In genomic region chr4:52865305-52865704, GRCh38 we compare ENCODE assay signal across 25 cellular contexts. TPM values are rescaled to one million over a fixed set of nuclear protein-coding genes. Genes with fewer than 3 reads are reported as not detected.
DNase-seq lines count a peak whose midpoint lies in the region; ATAC-seq and TF ChIP-seq lines count a peak whose summit lies in the region.
"Had no signal": no experiment of that assay in that cellular context is flagged by ENCODE, and none has a peak within 500 bp of the region (broad histone marks: within the 10 kb centered on the region; RNA-seq: fewer than 3 reads in every experiment).

No MANE protein-coding gene starts in this region.

- peak overlapping the region; percentile 92 for H3K4me3 ChIP-seq in HUES64 (ENCODE audit: low read length)
- no peak overlapping the region for H3K4me3 ChIP-seq in hepatocyte
- H3K4me3 ChIP-seq in retinal pigment epithelial cell (ENCODE audit: low read length): peak overlapping the region; percentile 20
- no peak overlapping the region for H3K4me3 ChIP-seq in Karpas-422 (ENCODE audit: low read length)
- H3K4me3 ChIP-seq: adrenal gland, HAP-1, lung, ovary had no signal

- no peak overlapping the region for H3K9ac ChIP-seq in HUES64 (ENCODE audit: low read depth, low read length)
- H3K9ac ChIP-seq in Karpas-422 (ENCODE audit: low read length): no peak overlapping the region

- H2AFZ ChIP-seq in hepatocyte (no peak overlapping the region), Karpas-422 (ENCODE audit: low read length) (no peak overlapping the region)

- H3K27ac ChIP-seq in HUES64 (ENCODE audit: low read depth, low read length) (no peak overlapping the region; the same call in 1 of the 2 replicates), hepatocyte (peak overlapping the region; percentile 61), Karpas-422 (ENCODE audit: low read length) (no peak overlapping the region)
- H3K27ac ChIP-seq: adrenal gland, brain microvascular endothelial cell had no signal

- H3K79me2 ChIP-seq in hepatocyte: peaks cover 11% of the 10 kb centered on the region
- H3K79me2 ChIP-seq in Karpas-422 (ENCODE audit: low read length): no peaks in the 10 kb centered on the region

- TF ChIP-seq CTCF in hepatocyte (IDR thresholded peaks at IDR 0.05; ENCODE audit: poor library complexity) (no peak), retinal pigment epithelial cell (conservative IDR thresholded peaks at IDR 0.05; ENCODE audit: low read depth, low read length) (no peak)

- WGBS in HUES64: 93% methylated on average over 9 of the region's 9 CpGs
- WGBS in hepatocyte (ENCODE audit: low lambda C conversion rate, missing lambda C conversion rate): 95% methylated on average over 9 of the region's 9 CpGs

- H3K4me1 ChIP-seq in HUES64 (ENCODE audit: insufficient read depth, low read length): peaks cover 48% of the 10 kb centered on the region
- H3K4me1 ChIP-seq in hepatocyte (ENCODE audit: insufficient read depth): peaks cover 27% of the 10 kb centered on the region
- H3K4me1 ChIP-seq in Karpas-422 (ENCODE audit: low read length): no peaks in the 10 kb centered on the region

- H3K27me3 ChIP-seq in HUES64 (ENCODE audit: insufficient read depth, low read length) (peaks cover 11% of the 10 kb centered on the region; the same call in 1 of the 2 replicates), hepatocyte (no peaks in the 10 kb centered on the region), Karpas-422 (ENCODE audit: low read length) (no peaks in the 10 kb centered on the region)
- H3K27me3 ChIP-seq: adrenal gland, BE2C, ovary, uterus had no signal

- H3K36me3 ChIP-seq in HUES64 (ENCODE audit: insufficient read depth, low read length) (peaks cover 49% of the 10 kb centered on the region), hepatocyte (replicated peaks; ENCODE audit: insufficient read depth, low read depth) (no peaks in the 10 kb centered on the region), Karpas-422 (ENCODE audit: insufficient read depth, low read length) (no peaks in the 10 kb centered on the region)
- H3K36me3 ChIP-seq: adrenal gland, brain microvascular endothelial cell, HAP-1, ovary, uterus had no signal

- ATAC-seq in activated CD4-positive, CD25-positive, alpha-beta regulatory T cell treated with anti-CD3 and anti-CD28 coated beads, Interleukin-2, amount 50 U/mL, for 24 hours: no peak
- ATAC-seq: activated CD8-positive, alpha-beta T cell treated with anti-CD3 and anti-CD28 coated beads for 36 hours; CD8-positive, alpha-beta T cell; natural killer cell treated with Interleukin-12 subunit alpha and Interleukin-12 subunit beta and Interleukin-15 and Interleukin-18, amount 100 ng/mL, for 72 hours; Panc1 had no signal

- peak; percentile 38 for DNase-seq in COLO668 (lab: John Stamatoyannopoulos, UW; ENCODE audit: unreplicated experiment)
- DNase-seq in hepatocyte (ENCODE audit: low spot score): no peak
- no peak for DNase-seq in retinal pigment epithelial cell (ENCODE audit: low read depth)
- DNase-seq in Karpas-422: no peak
- DNase-seq in cerebellar nuclear complex (lab: John Stamatoyannopoulos, UW): no peak
- DNase-seq: activated CD8-positive, alpha-beta memory T cell treated with anti-CD3 and anti-CD28 coated beads, Interleukin-2, amount 50 U/mL, for 48 hours; activated CD8-positive, alpha-beta T cell treated with anti-CD3 and anti-CD28 coated beads for 36 hours; activated naive CD4-positive, alpha-beta T cell treated with Interleukin-2 at 50 U/mL for 16 hours; adrenal gland; CD8-positive, alpha-beta T cell; effector CD8-positive, alpha-beta T cell; erythroblast; KG1; NCI-H526 treated with DMSO at 0.1 percent for 48 hours; stimulated activated naive CD4-positive, alpha-beta T cell; uterus had no signal

- H3K4me2 ChIP-seq in hepatocyte (peak overlapping the region; percentile 34), Karpas-422 (ENCODE audit: low read depth, low read length, poor library complexity, severe bottlenecking) (no peak overlapping the region)

- no peaks in the 10 kb centered on the region for H4K20me1 ChIP-seq in hepatocyte (ENCODE audit: insufficient read depth, poor library complexity, severe bottlenecking)
- H4K20me1 ChIP-seq in Karpas-422 (ENCODE audit: insufficient read depth, low read depth, low read length): no peaks in the 10 kb centered on the region

- H3K9me3 ChIP-seq in HUES64 (ENCODE audit: insufficient read depth, low read depth, low read length) (no peaks in the 10 kb centered on the region), hepatocyte (ENCODE audit: low read depth) (no peaks in the 10 kb centered on the region), Karpas-422 (ENCODE audit: low read length) (no peaks in the 10 kb centered on the region)
- H3K9me3 ChIP-seq: adrenal gland, BE2C, HAP-1, ovary, uterus had no signal

- no peaks in the 10 kb centered on the region for H3K9me2 ChIP-seq in hepatocyte (replicated peaks; ENCODE audit: insufficient read depth)
- no peaks in the 10 kb centered on the region for H3K9me2 ChIP-seq in Karpas-422 (replicated peaks; ENCODE audit: insufficient read depth, low read length)

RNA-seq across cellular contexts. Expression of gene RASL11B, which starts 3.2 kb away (rescaled TPM):
- 42.3 TPM for polyA plus RNA-seq in HUES64 (2013, experiment 1 of 2)
- polyA plus RNA-seq in HUES64 (2013, experiment 2 of 2): 44.6 TPM
- total RNA-seq in hepatocyte: 6.3 and 8.9 TPM in 2 replicates
- polyA plus RNA-seq in hepatocyte: 6.9 and 7.6 TPM in 2 replicates
- not detected in 2 replicates for total RNA-seq in Karpas-422 (2014; rRNA removed; shearing (Covaris generic); ENCODE audit: low replicate concordance)
- total RNA-seq: natural killer cell treated with Interleukin-12 subunit alpha and Interleukin-12 subunit beta and Interleukin-15 and Interleukin-18, amount 100 ng/mL, for 72 hours had no signal

Comparison
In these comparisons a context has a peak if more than half of its experiments do, and no peak if none do; other contexts are left out.
1. H3K4me3 ChIP-seq: peak in HUES64 (single experiment) and retinal pigment epithelial cell (single experiment); none in hepatocyte (single experiment) and Karpas-422 (single experiment).